In the genomic region with DNA sequence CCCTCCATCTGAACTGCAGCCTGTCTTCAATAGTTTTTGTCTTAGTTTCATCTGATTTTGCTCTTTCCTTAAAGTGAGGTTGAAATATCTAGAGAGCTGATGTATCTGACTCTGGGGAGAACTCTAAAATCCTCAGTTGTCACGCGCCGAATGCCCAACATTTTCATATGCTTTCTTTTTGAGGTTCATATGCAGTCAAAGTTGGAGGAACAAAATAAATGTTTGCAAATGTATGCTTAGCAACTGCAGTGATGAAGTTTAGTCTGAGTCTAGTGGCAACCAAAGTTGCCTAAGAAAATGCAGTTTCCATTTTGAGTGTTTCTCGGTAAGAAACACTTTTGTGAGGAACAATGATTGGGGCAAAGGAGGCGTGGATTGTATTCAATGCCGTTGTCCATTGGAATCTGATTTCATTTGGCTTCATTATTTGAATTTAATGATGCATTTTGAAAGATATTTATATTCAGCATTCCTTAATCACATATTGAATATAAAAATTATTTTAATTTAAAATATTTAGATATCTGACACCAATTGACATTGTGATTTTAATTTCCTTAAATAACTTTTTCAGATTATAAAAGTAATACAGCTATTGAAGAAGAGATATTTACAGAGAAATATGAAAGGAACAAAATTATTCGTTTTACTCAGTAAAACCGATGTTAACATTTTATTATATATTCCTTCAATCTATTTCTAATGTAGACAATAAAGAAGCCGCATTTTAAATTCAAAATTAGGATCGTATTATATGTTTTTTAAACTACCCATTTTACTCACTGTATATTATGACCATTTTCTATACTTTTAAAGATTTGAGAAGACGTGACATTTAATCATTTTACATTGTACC, we compare ENCODE assay signal across 14 cellular contexts.
DNase-seq lines count a peak whose midpoint lies in the region; ATAC-seq and TF ChIP-seq lines count a peak whose summit lies in the region.
"Had no signal": no experiment of that assay in that cellular context is flagged by ENCODE, and none has a peak within 500 bp of the region (broad histone marks: within the 10 kb centered on the region; RNA-seq: fewer than 3 reads in every experiment).

No MANE protein-coding gene starts in this region.

- H3K4me1 ChIP-seq in GM23338 (ENCODE audit: insufficient read depth) (peaks cover 19% of the 10 kb centered on the region), esophagus squamous epithelium (peaks cover 7 to 29% (median 8%) of the 10 kb centered on the region in 3 donors)

- H3K4me3 Mint-ChIP-seq in GM23338 (no peak overlapping the region), progenitor cell of endocrine pancreas (ENCODE audit: low read depth) (peak overlapping the region; percentile 67)
- H3K4me3 Mint-ChIP-seq in activated CD4-positive, alpha-beta T cell treated with anti-CD3 and anti-CD28 coated beads, Interleukin-2, amount 10 ng/mL, durations not matched to agents 24 days and 14 days, result no peak overlapping the region
- H3K4me3 Mint-ChIP-seq in activated T-cell treated with anti-CD3 and anti-CD28 coated beads, Interleukin-2, amount 50 U/mL, for 24 hours, result no peak overlapping the region

- no peaks in the 10 kb centered on the region for H3F3A ChIP-seq in GM23338 (replicated peaks; ENCODE audit: low read depth)

- peak overlapping the region; percentile 45; the same call in 1 of the 2 replicates for H2AFZ ChIP-seq in GM23338

- TF ChIP-seq POLR2A in esophagus squamous epithelium (IDR thresholded peaks at IDR 0.05), result no peak

- no peak overlapping the region; the same call in 1 of the 2 replicates for H3K27ac ChIP-seq in GM23338 (ENCODE audit: low read depth)
- peak overlapping the region; percentile 67; the same call in 1 of the 2 replicates for H3K27ac ChIP-seq in SK-N-MC
- peak overlapping the region; percentile 54 for H3K27ac ChIP-seq in epithelial cell of prostate
- H3K27ac ChIP-seq in esophagus squamous epithelium, result peak overlapping the region in 1 of 4 donors; percentile 54
- H3K27ac ChIP-seq: body of pancreas had no signal

- no peak overlapping the region for H3K9ac ChIP-seq in SK-N-MC (ENCODE audit: insufficient read length)

- no peaks in the 10 kb centered on the region for H3K79me2 ChIP-seq in GM23338 (replicated peaks; ENCODE audit: insufficient read depth)

- no peaks in the 10 kb centered on the region for H4K20me1 ChIP-seq in GM23338 (replicated peaks; ENCODE audit: insufficient read depth)

- no peak overlapping the region; the same call in 1 of the 2 replicates for H3K4me3 ChIP-seq in GM23338
- H3K4me3 ChIP-seq in SK-N-MC, result peak overlapping the region; percentile 69; the same call in 1 of the 2 replicates
- peak overlapping the region in 1 of 4 donors; percentile 44 for H3K4me3 ChIP-seq in esophagus squamous epithelium
- H3K4me3 ChIP-seq: body of pancreas, pancreas, spleen had no signal

- 76 to 83% methylated on average over 11 of the region's 11 CpGs for whole genome bisulfite sequencing in esophagus squamous epithelium, 2 donors

- no peaks in the 10 kb centered on the region for H3K36me3 ChIP-seq in GM23338 (ENCODE audit: insufficient read depth)
- H3K36me3 ChIP-seq in SK-N-MC (ENCODE audit: insufficient read depth, low read length), result no peaks in the 10 kb centered on the region
- H3K36me3 ChIP-seq in esophagus squamous epithelium, result no peaks in the 10 kb centered on the region
- H3K36me3 ChIP-seq: pancreas, spleen had no signal

- H3K9me3 ChIP-seq in SK-N-MC (ENCODE audit: low read depth, low read length) (no peaks in the 10 kb centered on the region), esophagus squamous epithelium (no peaks in the 10 kb centered on the region)
- H3K9me3 ChIP-seq: body of pancreas, pancreas, spleen had no signal

- H3K27me3 Mint-ChIP-seq in GM23338 (ENCODE audit: insufficient read depth, low read depth, poor library complexity) (peaks cover 3% of the 10 kb centered on the region), progenitor cell of endocrine pancreas (no peaks in the 10 kb centered on the region)
- H3K27me3 Mint-ChIP-seq in activated CD4-positive, alpha-beta T cell treated with anti-CD3 and anti-CD28 coated beads, Interleukin-2, amount 10 ng/mL, durations not matched to agents 24 days and 14 days, result peaks cover 18% of the 10 kb centered on the region
- peaks cover 11% of the 10 kb centered on the region for H3K27me3 Mint-ChIP-seq in activated T-cell treated with anti-CD3 and anti-CD28 coated beads, Interleukin-2, amount 50 U/mL, for 24 hours

- H3K27ac Mint-ChIP-seq in GM23338 (peak overlapping the region; percentile 58), progenitor cell of endocrine pancreas (peak overlapping the region; percentile 98)
- no peak overlapping the region for H3K27ac Mint-ChIP-seq in activated CD4-positive, alpha-beta T cell treated with anti-CD3 and anti-CD28 coated beads, Interleukin-2, amount 10 ng/mL, durations not matched to agents 24 days and 14 days
- no peak overlapping the region for H3K27ac Mint-ChIP-seq in activated T-cell treated with anti-CD3 and anti-CD28 coated beads, Interleukin-2, amount 50 U/mL, for 24 hours

- H3K36me3 Mint-ChIP-seq in GM23338 (ENCODE audit: low read depth), result no peaks in the 10 kb centered on the region
- peaks cover 2% of the 10 kb centered on the region for H3K36me3 Mint-ChIP-seq in progenitor cell of endocrine pancreas (ENCODE audit: insufficient read depth)
- H3K36me3 Mint-ChIP-seq in activated CD4-positive, alpha-beta T cell treated with anti-CD3 and anti-CD28 coated beads, Interleukin-2, amount 10 ng/mL, durations not matched to agents 24 days and 14 days (ENCODE audit: low read depth), result no peaks in the 10 kb centered on the region
- no peaks in the 10 kb centered on the region for H3K36me3 Mint-ChIP-seq in activated T-cell treated with anti-CD3 and anti-CD28 coated beads, Interleukin-2, amount 50 U/mL, for 24 hours (ENCODE audit: low read depth)

- H3K9me3 Mint-ChIP-seq in GM23338 (no peaks in the 10 kb centered on the region; the same call in 2 of the 3 replicates), progenitor cell of endocrine pancreas (ENCODE audit: low read depth) (no peaks in the 10 kb centered on the region)
- H3K9me3 Mint-ChIP-seq in activated CD4-positive, alpha-beta T cell treated with anti-CD3 and anti-CD28 coated beads, Interleukin-2, amount 10 ng/mL, durations not matched to agents 24 days and 14 days, result no peaks in the 10 kb centered on the region
- no peaks in the 10 kb centered on the region for H3K9me3 Mint-ChIP-seq in activated T-cell treated with anti-CD3 and anti-CD28 coated beads, Interleukin-2, amount 50 U/mL, for 24 hours

- H3K4me1 Mint-ChIP-seq in GM23338 (peaks cover 19% of the 10 kb centered on the region), progenitor cell of endocrine pancreas (ENCODE audit: low read depth) (peaks cover 41% of the 10 kb centered on the region)
- peaks cover 3% of the 10 kb centered on the region for H3K4me1 Mint-ChIP-seq in activated CD4-positive, alpha-beta T cell treated with anti-CD3 and anti-CD28 coated beads, Interleukin-2, amount 10 ng/mL, durations not matched to agents 24 days and 14 days
- peaks cover 12% of the 10 kb centered on the region for H3K4me1 Mint-ChIP-seq in activated T-cell treated with anti-CD3 and anti-CD28 coated beads, Interleukin-2, amount 50 U/mL, for 24 hours (ENCODE audit: low read depth)

- DNase-seq in GM23338 (ENCODE audit: low spot score) (no peak), SK-N-MC (ENCODE audit: low read depth, low spot score) (no peak), epithelial cell of prostate (ENCODE audit: low read depth, low spot score) (no peak), progenitor cell of endocrine pancreas (ENCODE audit: low spot score, unreplicated experiment) (no peak), esophagus squamous epithelium (lab: John Stamatoyannopoulos, UW) (no peak)
- DNase-seq in activated CD4-positive, alpha-beta T cell treated with anti-CD3 and anti-CD28 coated beads, Interleukin-2, amount 10 ng/mL, durations not matched to agents 24 days and 14 days, result no peak
- DNase-seq in activated T-cell treated with anti-CD3 and anti-CD28 coated beads, Interleukin-2, amount 50 U/mL, for 24 hours, result no peak
- DNase-seq: body of pancreas; DND-41; effector CD8-positive, alpha-beta T cell; foreskin fibroblast; pancreas; spleen had no signal

- peak overlapping the region; percentile 21; the same call in 1 of the 2 replicates for H3K4me2 ChIP-seq in GM23338

- intact Hi-C loops in esophagus squamous epithelium (cut with DNase I), result no loop called here
- intact Hi-C loops in activated CD4-positive, alpha-beta T cell treated with anti-CD3 and anti-CD28 coated beads, Interleukin-2, amount 10 ng/mL, durations not matched to agents 24 days and 14 days (cut with micrococcal nuclease), result no loop called here

- H3K27me3 ChIP-seq in GM23338 (ENCODE audit: insufficient read depth), result no peaks in the 10 kb centered on the region
- H3K27me3 ChIP-seq in esophagus squamous epithelium, result no peaks in the 10 kb centered on the region
- H3K27me3 ChIP-seq: body of pancreas, pancreas, spleen had no signal

- TF ChIP-seq CTCF in GM23338 (conservative IDR thresholded peaks at IDR 0.05; ENCODE audit: low read depth in 2 of 2) (no peak), progenitor cell of endocrine pancreas (IDR thresholded peaks at IDR 0.05; ENCODE audit: unreplicated experiment) (no peak), esophagus squamous epithelium (IDR thresholded peaks at IDR 0.05) (no peak)

- no peaks in the 10 kb centered on the region for H3K9me2 ChIP-seq in GM23338 (ENCODE audit: insufficient read depth)

- ATAC-seq in GM23338 (no peak), HG02610 (IDR thresholded peaks at IDR 0.05; ENCODE audit: unreplicated experiment) (no peak)

Comparison
In these comparisons a context has a peak if more than half of its experiments do, and no peak if none do; other contexts are left out.
1. H3K27ac Mint-ChIP-seq: peak in GM23338 (single experiment) and progenitor cell of endocrine pancreas (single experiment); none in activated CD4-positive, alpha-beta T cell treated with anti-CD3 and anti-CD28 coated beads, Interleukin-2, amount 10 ng/mL, durations not matched to agents 24 days and 14 days (single experiment) and activated T-cell treated with anti-CD3 and anti-CD28 coated beads, Interleukin-2, amount 50 U/mL, for 24 hours (single experiment).